25 cellular contexts compared by ENCODE assay signal in genomic region chr11:120722539-120722938, GRCh38.
"Had no signal": no experiment of that assay in that cellular context is flagged by ENCODE, and none has a peak within 500 bp of the region (broad histone marks: within the 10 kb centered on the region; RNA-seq: fewer than 3 reads in every experiment).

No MANE protein-coding gene starts in this region.

- H3K27ac ChIP-seq: adrenal gland, WERI-Rb-1 had no signal

- H3K9me3 Mint-ChIP-seq: activated T-helper 2 cell treated with anti-CD3 and anti-CD28 coated beads, Interferon-gamma antibody, Interleukin-2, Interleukin-4, amounts not matched to agents 10 μg/mL and 5 μg/mL and 100 μg/mL, durations not matched to agents 14 hours and 24 hours and 36 hours had no signal

- H3K27me3 ChIP-seq: adrenal gland had no signal

- DNase-seq: activated CD4-positive, alpha-beta T cell treated with anti-CD3 and anti-CD28 coated beads for 4 hours; activated CD8-positive, alpha-beta memory T cell treated with anti-CD3 and anti-CD28 coated beads, Interleukin-2, amount 50 U/mL, for 4 hours; activated CD8-positive, alpha-beta T cell treated with anti-CD3 and anti-CD28 coated beads for 36 hours; activated naive CD4-positive, alpha-beta T cell treated with anti-CD3 and anti-CD28 coated beads, Interleukin-2, amount 50 U/mL, for 16 hours; activated naive CD8-positive, alpha-beta T cell treated with anti-CD3 and anti-CD28 coated beads, Interleukin-2, amount 10 ng/mL, durations not matched to agents 7 days and 5 days; activated T-cell treated with anti-CD3 and anti-CD28 coated beads, Interleukin-2, amount 50 U/mL, for 72 hours; anterior cingulate cortex; cerebellar nuclear complex; Kasumi-1; KBM-7; NCI-H1417; NCI-H1930; NCI-H2107; NCI-H524 treated with DMSO at 0.1 percent for 48 hours; NCI-H82; OCI-M1; RPMI8226; SK-N-SH; T-helper 1 cell; WERI-Rb-1 had no signal

- H3K36me3 Mint-ChIP-seq: activated naive CD8-positive, alpha-beta T cell treated with anti-CD3 and anti-CD28 coated beads, Interleukin-2, amount 10 ng/mL, durations not matched to agents 7 days and 5 days had no signal

- H3K4me1 ChIP-seq: adrenal gland had no signal

- H3K4me3 ChIP-seq: adrenal gland had no signal

- ATAC-seq: activated CD4-positive, CD25-positive, alpha-beta regulatory T cell treated with anti-CD3 and anti-CD28 coated beads, Interleukin-2, amount 50 U/mL, for 24 hours; activated CD8-positive, alpha-beta T cell treated with anti-CD3 and anti-CD28 coated beads for 36 hours; activated T-cell treated with anti-CD3 and anti-CD28 coated beads, Interleukin-2, amount 50 U/mL, for 72 hours; Panc1; Right ventricle myocardium inferior had no signal

- H3K4me2 ChIP-seq: SK-N-SH had no signal

- H3K4me3 Mint-ChIP-seq: activated CD8-positive, alpha-beta T cell treated with anti-CD3 and anti-CD28 coated beads for 36 hours; activated naive CD8-positive, alpha-beta T cell treated with anti-CD3 and anti-CD28 coated beads, Interleukin-2, amount 10 ng/mL, durations not matched to agents 7 days and 5 days; activated T-cell treated with anti-CD3 and anti-CD28 coated beads, Interleukin-2, amount 50 U/mL, for 72 hours had no signal

- H3K36me3 ChIP-seq: adrenal gland, WERI-Rb-1 had no signal

- H3K4me1 Mint-ChIP-seq: activated naive CD8-positive, alpha-beta T cell treated with anti-CD3 and anti-CD28 coated beads, Interleukin-2, amount 10 ng/mL, durations not matched to agents 7 days and 5 days had no signal

- H3K27ac Mint-ChIP-seq: activated CD8-positive, alpha-beta T cell treated with anti-CD3 and anti-CD28 coated beads for 36 hours; activated naive CD8-positive, alpha-beta T cell treated with anti-CD3 and anti-CD28 coated beads, Interleukin-2, amount 10 ng/mL, durations not matched to agents 7 days and 5 days; activated T-cell treated with anti-CD3 and anti-CD28 coated beads, Interleukin-2, amount 50 U/mL, for 72 hours; activated T-helper 2 cell treated with anti-CD3 and anti-CD28 coated beads, Interferon-gamma antibody, Interleukin-2, Interleukin-4, amounts not matched to agents 10 μg/mL and 5 μg/mL and 100 μg/mL, durations not matched to agents 14 hours and 24 hours and 36 hours had no signal

- H3K9me3 ChIP-seq: adrenal gland had no signal

- H3K9ac ChIP-seq: SK-N-SH had no signal
